In the genomic region with DNA sequence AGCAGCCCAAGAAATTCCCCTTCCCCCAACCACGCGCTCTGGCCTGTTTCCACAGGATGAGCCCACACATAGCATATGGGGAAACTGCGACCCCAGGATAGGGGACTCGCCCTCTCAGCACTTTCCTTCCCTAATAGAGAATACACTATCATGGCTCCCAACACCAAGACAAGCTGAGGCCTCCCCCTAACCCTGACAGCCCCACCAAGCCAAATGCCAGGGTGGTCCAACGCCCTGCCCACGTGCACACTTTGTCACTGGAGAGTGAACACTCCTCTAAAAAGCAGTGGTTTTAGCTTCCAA, we compare ENCODE assay signal across 25 cellular contexts. TPM values are rescaled to one million over a fixed set of nuclear protein-coding genes. Genes with fewer than 3 reads are reported as not detected.
DNase-seq lines count a peak whose midpoint lies in the region; ATAC-seq, FAIRE-seq and TF ChIP-seq lines count a peak whose summit lies in the region.
"Had no signal": no experiment of that assay in that cellular context is flagged by ENCODE, and none has a peak within 500 bp of the region (broad histone marks: within the 10 kb centered on the region; RNA-seq: fewer than 3 reads in every experiment).

No MANE protein-coding gene starts in this region.

- no peaks in the 10 kb centered on the region for H3K9me3 ChIP-seq in CD4-positive, alpha-beta T cell (ENCODE audit: control insufficient read depth, low read length)
- H3K9me3 ChIP-seq in colonic mucosa (no peaks in the 10 kb centered on the region), neural progenitor cell (ENCODE audit: low read depth) (no peaks in the 10 kb centered on the region), small intestine (ENCODE audit: control insufficient read depth, low read depth) (no peaks in the 10 kb centered on the region)
- H3K9me3 ChIP-seq: lower lobe of right lung, prostate gland, testis had no signal

- peaks cover 49% of the 10 kb centered on the region for H3K4me1 Mint-ChIP-seq in CD4-positive, alpha-beta T cell (ENCODE audit: low read depth)
- H3K4me1 Mint-ChIP-seq in neural progenitor cell, result peaks cover 37% of the 10 kb centered on the region
- peaks cover 25% of the 10 kb centered on the region for H3K4me1 Mint-ChIP-seq in nephron progenitor cell

- peak overlapping the region; percentile 66 for H3K4me3 Mint-ChIP-seq in CD4-positive, alpha-beta T cell
- H3K4me3 Mint-ChIP-seq in neural progenitor cell (peak overlapping the region; percentile 43), nephron progenitor cell (no peak overlapping the region)

- no peak overlapping the region for H3K4me3 ChIP-seq in colonic mucosa
- no peak overlapping the region for H3K4me3 ChIP-seq in neural progenitor cell
- no peak overlapping the region for H3K4me3 ChIP-seq in small intestine (ENCODE audit: low read depth in 1 of 2, low read length in 2 of 2)
- H3K4me3 ChIP-seq: lower lobe of right lung, prostate gland, testis had no signal

- no peak overlapping the region for H3K27ac ChIP-seq in CD4-positive, alpha-beta T cell (ENCODE audit: low read depth, low read length)
- H3K27ac ChIP-seq in colonic mucosa, result peak overlapping the region; percentile 6
- H3K27ac ChIP-seq in neural progenitor cell, result no peak overlapping the region
- no peak overlapping the region for H3K27ac ChIP-seq in small intestine (ENCODE audit: low read depth in 1 of 2, low read length in 1 of 2)
- H3K27ac ChIP-seq: lower lobe of right lung, prostate gland had no signal

- peaks cover 8% of the 10 kb centered on the region for H3K27me3 ChIP-seq in CD4-positive, alpha-beta T cell (ENCODE audit: control insufficient read depth, insufficient read depth, low read length)
- peaks cover 23% of the 10 kb centered on the region for H3K27me3 ChIP-seq in colonic mucosa
- H3K27me3 ChIP-seq in neural progenitor cell, result peaks cover 81% of the 10 kb centered on the region
- H3K27me3 ChIP-seq in small intestine (ENCODE audit: control insufficient read depth in 2 of 2, insufficient read depth in 2 of 2, low read length in 2 of 2), result peaks cover 24 to 31% of the 10 kb centered on the region in 2 donors
- H3K27me3 ChIP-seq: testis had no signal

- POLR2A ChIA-PET in CD4-positive, alpha-beta T cell (lab: Charles Lee), result interaction anchor here (2.6 to 6.1 kb wide), 2 partner anchors 12 to 13 kb away, joined by 8 to 31 read pairs; a partner anchor contains a TSS

- H3F3A ChIP-seq in neural progenitor cell (ENCODE audit: low read depth), result peaks cover 18% of the 10 kb centered on the region

- H3K79me2 ChIP-seq in neural progenitor cell (ENCODE audit: low read depth), result no peaks in the 10 kb centered on the region

- no peaks in the 10 kb centered on the region for H3K36me3 ChIP-seq in colonic mucosa
- H3K36me3 ChIP-seq in neural progenitor cell, result no peaks in the 10 kb centered on the region
- peaks cover 0 to 3% of the 10 kb centered on the region in 2 donors for H3K36me3 ChIP-seq in small intestine (ENCODE audit: control insufficient read depth in 2 of 2, insufficient read depth in 2 of 2, low read length in 2 of 2)
- H3K36me3 ChIP-seq: prostate gland had no signal

- peaks cover 29% of the 10 kb centered on the region for H3K27me3 Mint-ChIP-seq in CD4-positive, alpha-beta T cell
- peaks cover 31% of the 10 kb centered on the region for H3K27me3 Mint-ChIP-seq in neural progenitor cell (ENCODE audit: insufficient read depth, low read depth)
- peaks cover 67% of the 10 kb centered on the region for H3K27me3 Mint-ChIP-seq in nephron progenitor cell (ENCODE audit: low read depth, poor library complexity)
- H3K27me3 Mint-ChIP-seq: activated naive CD8-positive, alpha-beta T cell had no signal

- peaks cover 16% of the 10 kb centered on the region for H4K20me1 ChIP-seq in neural progenitor cell (ENCODE audit: low read depth)

- 81 to 84% (median 82%) methylated on average over 6 of the region's 6 CpGs for WGBS in small intestine, 3 donors

- H3K9me3 Mint-ChIP-seq in CD4-positive, alpha-beta T cell, result no peaks in the 10 kb centered on the region
- H3K9me3 Mint-ChIP-seq in neural progenitor cell, result no peaks in the 10 kb centered on the region
- H3K9me3 Mint-ChIP-seq in nephron progenitor cell, result no peaks in the 10 kb centered on the region
- H3K9me3 Mint-ChIP-seq: GM23338 had no signal

- CTCF ChIA-PET in CD4-positive, alpha-beta T cell (lab: Charles Lee), result interaction anchor here (1.4 to 1.9 kb wide), 2 partner anchors 8 to 12 kb away, joined by 4 to 8 read pairs; no protein-coding TSS in a partner anchor

- ATAC-seq in CD4-positive, alpha-beta T cell (ENCODE audit: poor library complexity), result no peak
- ATAC-seq in HG02763 (IDR thresholded peaks at IDR 0.05; ENCODE audit: unreplicated experiment), result no peak
- ATAC-seq: GM23338, lower lobe of right lung had no signal

- peaks cover 36% of the 10 kb centered on the region for H3K36me3 Mint-ChIP-seq in CD4-positive, alpha-beta T cell (ENCODE audit: low read depth)
- H3K36me3 Mint-ChIP-seq in neural progenitor cell, result peaks cover 2% of the 10 kb centered on the region
- no peaks in the 10 kb centered on the region for H3K36me3 Mint-ChIP-seq in nephron progenitor cell (ENCODE audit: low read depth)
- H3K36me3 Mint-ChIP-seq: activated naive CD8-positive, alpha-beta T cell had no signal

- H3K4me1 ChIP-seq in colonic mucosa (no peaks in the 10 kb centered on the region), neural progenitor cell (peaks cover 13% of the 10 kb centered on the region), small intestine (ENCODE audit: control insufficient read depth in 2 of 2, insufficient read depth in 1 of 2, low read depth in 1 of 2, low read length in 1 of 2) (no peaks in the 10 kb centered on the region)
- H3K4me1 ChIP-seq: prostate gland had no signal

- no peak for FAIRE-seq in small intestine (lab: Jason Lieb, UNC)
- FAIRE-seq: endothelial cell of umbilical vein, GM18507 had no signal

- in situ Hi-C loops in G401 (cut with HindIII; ENCODE audit: low sequenced_read_pairs), result no loop called here

- DNase-seq in CD4-positive, alpha-beta T cell, result no peak
- DNase-seq in colonic mucosa (no peak), neural progenitor cell (ENCODE audit: low spot score) (no peak), nephron progenitor cell (no peak), G401 (ENCODE audit: low spot score) (no peak), small intestine (no peak)
- DNase-seq: activated CD4-positive, alpha-beta T cell treated with anti-CD3 and anti-CD28 coated beads for 48 hours; cortex of kidney; DMS79 treated with DMSO at 0.1 percent for 48 hours; NCI-H1092; NCI-H2081; NCI-H510A; NK-92 treated with Interleukin-12 subunit alpha and Interleukin-12 subunit beta, amount 100 ng/mL, for 24 hours; stimulated activated CD4-positive, alpha-beta T cell treated with anti-CD3 and anti-CD28 coated beads, Interleukin-4, amount 100 ng/mL, for 24 hours; testis had no signal

- H3K4me2 ChIP-seq in neural progenitor cell, result no peak overlapping the region

- peak overlapping the region; percentile 85 for H3K27ac Mint-ChIP-seq in CD4-positive, alpha-beta T cell
- H3K27ac Mint-ChIP-seq in neural progenitor cell (no peak overlapping the region), nephron progenitor cell (no peak overlapping the region)
- H3K27ac Mint-ChIP-seq: GM23338 had no signal

- peak; percentile 3 for TF ChIP-seq POLR2A in GM19099 (IDR thresholded peaks at IDR 0.05; ENCODE audit: extremely low read depth, insufficient read length, low read depth)

- H2AFZ ChIP-seq in neural progenitor cell (replicated peaks), result no peak overlapping the region
- H2AFZ ChIP-seq: GM23338 had no signal

- TF ChIP-seq CTCF in CD4-positive, alpha-beta T cell (IDR thresholded peaks at IDR 0.05), result no peak
- TF ChIP-seq CTCF in colonic mucosa (IDR thresholded peaks at IDR 0.05) (no peak), neural progenitor cell (IDR thresholded peaks at IDR 0.05) (no peak), nephron progenitor cell (IDR thresholded peaks at IDR 0.05) (no peak)

- intact Hi-C loops in CD4-positive, alpha-beta T cell (cut with DNase I, micrococcal nuclease), result no loop called here
- intact Hi-C loops in colonic mucosa (cut with DNase I), result no loop called here

- H3K9ac ChIP-seq in colonic mucosa (ENCODE audit: low read depth in 2 of 2, low read length in 2 of 2), result no peak overlapping the region
- no peak overlapping the region for H3K9ac ChIP-seq in neural progenitor cell

RNA-seq across cellular contexts. Expression of a gene that starts 11.0 kb away (rescaled TPM):
- 10 to 100 TPM; 16.7 to 17.8 TPM for total RNA-seq in CD4-positive, alpha-beta T cell
- total RNA-seq in colonic mucosa (10 to 100 TPM in 1 of 2 donors, 1 to 10 TPM in 1; 4.2 to 22.5 TPM), neural progenitor cell (ENCODE audit: low replicate concordance) (0.09 and 2.8 TPM in 2 replicates)
- total RNA-seq in G401 (2014; rRNA removed; shearing (Covaris generic)), result 3.1 and 7.9 TPM in 2 replicates
- 1 to 10 TPM; 1.1 to 4.4 (median 1.4) TPM for polyA plus RNA-seq in small intestine
- total RNA-seq: HT1080 had no signal

RNA-seq across cellular contexts. Expression of a gene that starts 12.1 kb away (rescaled TPM):
- total RNA-seq in CD4-positive, alpha-beta T cell, result 100 to 1,000 TPM; 240 to 256 TPM
- total RNA-seq in colonic mucosa (10 to 100 TPM; 29.3 to 44.5 TPM), neural progenitor cell (ENCODE audit: low replicate concordance) (4.0 and 14.9 TPM in 2 replicates)
- total RNA-seq in G401 (2014; rRNA removed; shearing (Covaris generic)), result 23.3 and 23.9 TPM in 2 replicates
- 10 to 100 TPM; 13.5 to 16.5 (median 14.6) TPM for polyA plus RNA-seq in small intestine

RNA-seq across cellular contexts. Expression of a gene that starts 13.0 kb away (rescaled TPM):
- total RNA-seq in CD4-positive, alpha-beta T cell, result 10 to 100 TPM; 10.2 to 10.4 TPM
- 10 to 100 TPM; 23.7 to 37.3 TPM for total RNA-seq in colonic mucosa
- total RNA-seq in neural progenitor cell (ENCODE audit: low replicate concordance), result 4.4 and 12.2 TPM in 2 replicates
- 29.9 and 32.1 TPM in 2 replicates for total RNA-seq in G401 (2014; rRNA removed; shearing (Covaris generic))
- 10 to 100 TPM; 34.1 to 47.0 (median 35.1) TPM for polyA plus RNA-seq in small intestine

RNA-seq across cellular contexts. Expression of a gene that starts 24.8 kb away (rescaled TPM):
- total RNA-seq in CD4-positive, alpha-beta T cell, result 10 to 100 TPM; 25.5 to 25.6 TPM
- total RNA-seq in colonic mucosa (10 to 100 TPM; 30.2 to 32.1 TPM), neural progenitor cell (ENCODE audit: low replicate concordance) (64.0 and 97.4 TPM in 2 replicates)
- total RNA-seq in G401 (2014; rRNA removed; shearing (Covaris generic)), result 133 and 209 TPM in 2 replicates
- 10 to 100 TPM; 23.3 to 43.8 (median 25.7) TPM for polyA plus RNA-seq in small intestine

RNA-seq across cellular contexts. Expression of a gene that starts 43.8 kb away (rescaled TPM):
- total RNA-seq in CD4-positive, alpha-beta T cell, result under 1 TPM; 0.16 to 0.28 TPM
- total RNA-seq in colonic mucosa (1 to 10 TPM; 2.8 to 4.8 TPM), neural progenitor cell (ENCODE audit: low replicate concordance) (not detected in 2 replicates)
- total RNA-seq in G401 (2014; rRNA removed; shearing (Covaris generic)), result 1.8 TPM in 1 of 2 replicates, not detected in the other
- under 1 TPM in 1 of 3 donors, not detected in 2; 0.61 TPM for polyA plus RNA-seq in small intestine
- total RNA-seq: endothelial cell of umbilical vein, RPMI7951 had no signal
